In genomic region chr14:104335176-104335575, GRCh38 we compare ENCODE assay signal across 17 cellular contexts.
"Had no signal": no experiment of that assay in that cellular context is flagged by ENCODE, and none has a peak within 500 bp of the region (broad histone marks: within the 10 kb centered on the region; RNA-seq: fewer than 3 reads in every experiment).

No MANE protein-coding gene starts in this region.

- H3K4me3 Mint-ChIP-seq: naive thymus-derived CD8-positive, alpha-beta T cell had no signal

- H3K27ac ChIP-seq: esophagus muscularis mucosa, gastrocnemius medialis, heart right ventricle, ovary, right atrium auricular region, stomach had no signal

- H3K36me3 ChIP-seq: esophagus muscularis mucosa, gastrocnemius medialis, heart right ventricle, ovary, right atrium auricular region, stomach had no signal

- H3K27ac Mint-ChIP-seq: naive thymus-derived CD8-positive, alpha-beta T cell had no signal

- H3K4me1 ChIP-seq: esophagus muscularis mucosa, gastrocnemius medialis, heart right ventricle, right atrium auricular region, stomach had no signal

- H3K27me3 ChIP-seq: ovary, right atrium auricular region had no signal

- DNase-seq: dermis blood vessel endothelial cell; effector CD4-positive, alpha-beta T cell; gastrocnemius medialis; heart right ventricle; mammary epithelial cell; mucosa of descending colon; small intestine; stimulated activated CD4-positive, alpha-beta T cell treated with anti-CD3 and anti-CD28 coated beads, Interleukin-12 subunit alpha, Interleukin-12 subunit beta, amount 100 ng/mL, for 4 hours; stimulated activated naive CD4-positive, alpha-beta T cell; substantia nigra; trophoblast cell had no signal

- ATAC-seq: gastrocnemius medialis; left lobe of liver; mucosa of descending colon; naive thymus-derived CD8-positive, alpha-beta T cell had no signal

- H3K4me3 ChIP-seq: esophagus muscularis mucosa, gastrocnemius medialis, heart right ventricle, mucosa of descending colon, ovary, right atrium auricular region, stomach had no signal

- H3K4me1 Mint-ChIP-seq: naive thymus-derived CD8-positive, alpha-beta T cell had no signal
